In the genomic region with DNA sequence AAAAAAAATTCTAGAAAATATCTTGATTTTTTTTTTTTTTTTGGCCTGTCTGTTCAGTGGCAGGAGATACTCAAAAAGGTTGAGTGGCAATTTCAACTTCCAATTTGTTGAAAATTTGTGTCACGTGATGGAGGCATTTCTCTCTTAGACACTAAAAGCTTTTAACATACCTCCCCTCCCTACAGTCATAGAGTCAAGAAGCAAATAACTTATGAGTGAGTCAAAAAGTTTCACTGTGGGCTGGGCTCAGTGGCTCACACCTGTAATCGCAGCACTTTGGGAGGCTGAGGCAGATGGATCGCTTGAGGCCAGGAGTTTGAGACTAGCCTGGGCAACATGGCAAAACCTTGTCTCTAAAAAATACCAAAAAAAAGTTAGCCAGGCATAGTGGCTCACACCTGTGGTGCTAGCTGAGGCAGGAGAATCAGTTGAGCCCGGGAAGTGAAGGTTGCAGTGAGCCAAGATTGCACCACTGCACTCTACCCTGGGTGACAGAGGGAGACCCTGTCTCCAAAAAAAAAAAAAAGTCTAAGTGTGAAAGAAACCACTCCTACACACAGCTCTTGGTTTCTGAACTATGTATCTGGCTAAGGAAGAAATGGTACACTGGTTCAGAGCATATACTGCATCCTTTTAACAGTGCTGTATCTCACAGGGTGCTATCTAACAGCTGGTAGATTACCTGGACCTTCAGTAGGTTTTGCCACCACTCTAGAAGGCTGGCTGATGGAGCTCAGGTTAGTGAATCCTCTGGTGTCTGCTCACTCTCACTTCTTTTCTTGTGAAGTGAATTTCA, we compare ENCODE assay signal across 1 cellular context.
TF ChIP-seq lines count a peak whose summit lies in the region.

No MANE protein-coding gene starts in this region.

TF ChIP-seq in liver, 16 proteins besides CTCF, POLR2A, EP300 and RAD21:
- TF ChIP-seq, protein P1, sequence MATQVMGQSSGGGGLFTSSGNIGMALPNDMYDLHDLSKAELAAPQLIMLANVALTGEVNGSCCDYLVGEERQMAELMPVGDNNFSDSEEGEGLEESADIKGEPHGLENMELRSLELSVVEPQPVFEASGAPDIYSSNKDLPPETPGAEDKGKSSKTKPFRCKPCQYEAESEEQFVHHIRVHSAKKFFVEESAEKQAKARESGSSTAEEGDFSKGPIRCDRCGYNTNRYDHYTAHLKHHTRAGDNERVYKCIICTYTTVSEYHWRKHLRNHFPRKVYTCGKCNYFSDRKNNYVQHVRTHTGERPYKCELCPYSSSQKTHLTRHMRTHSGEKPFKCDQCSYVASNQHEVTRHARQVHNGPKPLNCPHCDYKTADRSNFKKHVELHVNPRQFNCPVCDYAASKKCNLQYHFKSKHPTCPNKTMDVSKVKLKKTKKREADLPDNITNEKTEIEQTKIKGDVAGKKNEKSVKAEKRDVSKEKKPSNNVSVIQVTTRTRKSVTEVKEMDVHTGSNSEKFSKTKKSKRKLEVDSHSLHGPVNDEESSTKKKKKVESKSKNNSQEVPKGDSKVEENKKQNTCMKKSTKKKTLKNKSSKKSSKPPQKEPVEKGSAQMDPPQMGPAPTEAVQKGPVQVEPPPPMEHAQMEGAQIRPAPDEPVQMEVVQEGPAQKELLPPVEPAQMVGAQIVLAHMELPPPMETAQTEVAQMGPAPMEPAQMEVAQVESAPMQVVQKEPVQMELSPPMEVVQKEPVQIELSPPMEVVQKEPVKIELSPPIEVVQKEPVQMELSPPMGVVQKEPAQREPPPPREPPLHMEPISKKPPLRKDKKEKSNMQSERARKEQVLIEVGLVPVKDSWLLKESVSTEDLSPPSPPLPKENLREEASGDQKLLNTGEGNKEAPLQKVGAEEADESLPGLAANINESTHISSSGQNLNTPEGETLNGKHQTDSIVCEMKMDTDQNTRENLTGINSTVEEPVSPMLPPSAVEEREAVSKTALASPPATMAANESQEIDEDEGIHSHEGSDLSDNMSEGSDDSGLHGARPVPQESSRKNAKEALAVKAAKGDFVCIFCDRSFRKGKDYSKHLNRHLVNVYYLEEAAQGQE (IDR thresholded peaks at IDR 0.05), result no peak
- TF ChIP-seq TAF1 (conservative IDR thresholded peaks at IDR 0.05), result no peak
- TF ChIP-seq RXRA (IDR thresholded peaks at IDR 0.05), result no peak
- TF ChIP-seq EGR1 (IDR thresholded peaks at IDR 0.05; ENCODE audit: low read depth in 2 of 2), result no peak
- TF ChIP-seq HNF4A (conservative IDR thresholded peaks at IDR 0.05), result no peak
- no peak for TF ChIP-seq SP1 (IDR thresholded peaks at IDR 0.05)
- TF ChIP-seq YY1 (IDR thresholded peaks at IDR 0.05), result no peak
- TF ChIP-seq, protein P2, sequence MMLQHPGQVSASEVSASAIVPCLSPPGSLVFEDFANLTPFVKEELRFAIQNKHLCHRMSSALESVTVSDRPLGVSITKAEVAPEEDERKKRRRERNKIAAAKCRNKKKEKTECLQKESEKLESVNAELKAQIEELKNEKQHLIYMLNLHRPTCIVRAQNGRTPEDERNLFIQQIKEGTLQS (IDR thresholded peaks at IDR 0.05), result no peak
- TF ChIP-seq FOXA2 (IDR thresholded peaks at IDR 0.05), result no peak
- TF ChIP-seq, protein P3, sequence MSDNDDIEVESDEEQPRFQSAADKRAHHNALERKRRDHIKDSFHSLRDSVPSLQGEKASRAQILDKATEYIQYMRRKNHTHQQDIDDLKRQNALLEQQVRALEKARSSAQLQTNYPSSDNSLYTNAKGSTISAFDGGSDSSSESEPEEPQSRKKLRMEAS (IDR thresholded peaks at IDR 0.05), result no peak
